ENCODE assay signal across 34 cellular contexts in genomic region chr15:83656192-83656591, GRCh38. TPM values are rescaled to one million over a fixed set of nuclear protein-coding genes. Genes with fewer than 3 reads are reported as not detected.
"Had no signal": no experiment of that assay in that cellular context is flagged by ENCODE, and none has a peak within 500 bp of the region (broad histone marks: within the 10 kb centered on the region; RNA-seq: fewer than 3 reads in every experiment).

No MANE protein-coding gene starts in this region.

- H3K27me3 ChIP-seq: thyroid gland had no signal

- FAIRE-seq: endothelial cell of umbilical vein, TTC549 had no signal

- H3K27ac Mint-ChIP-seq: activated naive CD8-positive, alpha-beta T cell; activated T-cell treated with anti-CD3 and anti-CD28 coated beads, Interleukin-2, amount 50 U/mL, for 72 hours; mesothelial cell of epicardium; naive thymus-derived CD8-positive, alpha-beta T cell; stimulated activated memory B cell treated with anti-CD40 and anti-IgM and Interleukin-4, amounts not matched to agents 10 μg/mL and 1 μg/mL and 100 μg/mL, for 72 hours; stimulated activated naive CD8-positive, alpha-beta T cell treated with anti-CD3 and anti-CD28 coated beads, Interleukin-15, amount 100 ng/mL, for 72 hours; T-helper 1 cell treated with Interleukin-12 subunit alpha and Interleukin-12 subunit beta and Interleukin-4 antibody, amounts not matched to agents 30 μg/mL and 1 μg/mL, for 36 hours had no signal

- H3K4me1 Mint-ChIP-seq: naive thymus-derived CD8-positive, alpha-beta T cell; neural crest cell; stimulated activated memory B cell treated with anti-CD40 and anti-IgM and Interleukin-4, amounts not matched to agents 10 μg/mL and 1 μg/mL and 100 μg/mL, for 72 hours; stimulated activated naive CD8-positive, alpha-beta T cell treated with anti-CD3 and anti-CD28 coated beads, Interleukin-15, amount 100 ng/mL, for 72 hours had no signal

- H3K36me3 Mint-ChIP-seq: activated naive CD8-positive, alpha-beta T cell; stimulated activated memory B cell treated with anti-CD40 and anti-IgM and Interleukin-4, amounts not matched to agents 10 μg/mL and 1 μg/mL and 100 μg/mL, for 72 hours had no signal

- DNase-seq: activated CD4-positive, alpha-beta T cell treated with anti-CD3 and anti-CD28 coated beads for 4 hours; activated CD4-positive, alpha-beta T cell treated with anti-CD3 and anti-CD28 coated beads, Interleukin-2, amount 50 U/mL, for 4 hours; activated naive CD4-positive, alpha-beta T cell; activated T-cell treated with anti-CD3 and anti-CD28 coated beads for 4 hours; activated T-cell treated with anti-CD3 and anti-CD28 coated beads, Interleukin-2, amount 50 U/mL, for 72 hours; aorta; brain microvascular endothelial cell; caudate nucleus; foreskin fibroblast; islet precursor cell; left ventricle myocardium superior; mammary epithelial cell; naive thymus-derived CD8-positive, alpha-beta T cell; nucleus accumbens; SK-N-SH; stimulated activated CD4-positive, alpha-beta T cell treated with anti-CD3 and anti-CD28 coated beads, Interleukin-1b, Interleukin-23, amount 100 ng/mL, for 48 hours; stimulated activated CD4-positive, alpha-beta T cell treated with anti-CD3 and anti-CD28 coated beads, Interleukin-4, amount 100 ng/mL, for 4 hours; stimulated activated CD8-positive, alpha-beta memory T cell treated with anti-CD3 and anti-CD28 coated beads, Interleukin-4, amount 100 ng/mL, for 48 hours; stimulated activated naive CD8-positive, alpha-beta T cell treated with anti-CD3 and anti-CD28 coated beads, Interleukin-15, amount 100 ng/mL, for 72 hours; SW 1271; T-helper 9 cell; thyroid gland had no signal

- H3K4me3 Mint-ChIP-seq: activated naive CD8-positive, alpha-beta T cell; activated T-cell treated with anti-CD3 and anti-CD28 coated beads, Interleukin-2, amount 50 U/mL, for 72 hours; mesothelial cell of epicardium; naive thymus-derived CD8-positive, alpha-beta T cell; neural crest cell; stimulated activated memory B cell treated with anti-CD40 and anti-IgM and Interleukin-4, amounts not matched to agents 10 μg/mL and 1 μg/mL and 100 μg/mL, for 72 hours; stimulated activated naive CD8-positive, alpha-beta T cell treated with anti-CD3 and anti-CD28 coated beads, Interleukin-15, amount 100 ng/mL, for 72 hours; T-helper 1 cell treated with Interleukin-12 subunit alpha and Interleukin-12 subunit beta and Interleukin-4 antibody, amounts not matched to agents 30 μg/mL and 1 μg/mL, for 36 hours had no signal

- H3K9me3 Mint-ChIP-seq: activated T-cell treated with anti-CD3 and anti-CD28 coated beads, Interleukin-2, amount 50 U/mL, for 72 hours; mesothelial cell of epicardium; neural crest cell; stimulated activated memory B cell treated with anti-CD40 and anti-IgM and Interleukin-4, amounts not matched to agents 10 μg/mL and 1 μg/mL and 100 μg/mL, for 72 hours; stimulated activated naive CD8-positive, alpha-beta T cell treated with anti-CD3 and anti-CD28 coated beads, Interleukin-15, amount 100 ng/mL, for 72 hours; T-helper 1 cell treated with Interleukin-12 subunit alpha and Interleukin-12 subunit beta and Interleukin-4 antibody, amounts not matched to agents 30 μg/mL and 1 μg/mL, for 36 hours had no signal

- H3K27ac ChIP-seq: brain microvascular endothelial cell, parathyroid adenoma, thyroid gland, VCaP had no signal

- H3K9me3 ChIP-seq: SK-N-SH, thyroid gland had no signal

- H3K4me3 ChIP-seq: smooth muscle cell, thyroid gland had no signal

- H3K4me1 ChIP-seq: parathyroid adenoma had no signal

- H3K36me3 ChIP-seq: brain microvascular endothelial cell, thyroid gland had no signal

- ATAC-seq: activated T-cell treated with anti-CD3 and anti-CD28 coated beads, Interleukin-2, amount 50 U/mL, for 72 hours; left ventricle myocardium superior; naive thymus-derived CD8-positive, alpha-beta T cell; sciatic nerve; stimulated activated memory B cell treated with anti-CD40 and anti-IgM and Interleukin-4, amounts not matched to agents 10 μg/mL and 1 μg/mL and 100 μg/mL, for 72 hours; stimulated activated naive CD8-positive, alpha-beta T cell treated with anti-CD3 and anti-CD28 coated beads, Interleukin-15, amount 100 ng/mL, for 72 hours had no signal

RNA-seq across cellular contexts. Expression of gene ADAMTSL3, which starts 2.3 kb away (rescaled TPM):
- total RNA-seq: endothelial cell of umbilical vein; naive thymus-derived CD8-positive, alpha-beta T cell; pulmonary artery endothelial cell had no signal
- polyA plus RNA-seq: endothelial cell of umbilical vein; naive thymus-derived CD8-positive, alpha-beta T cell had no signal
